ENCODE assay signal across 10 cellular contexts in the genomic region with DNA sequence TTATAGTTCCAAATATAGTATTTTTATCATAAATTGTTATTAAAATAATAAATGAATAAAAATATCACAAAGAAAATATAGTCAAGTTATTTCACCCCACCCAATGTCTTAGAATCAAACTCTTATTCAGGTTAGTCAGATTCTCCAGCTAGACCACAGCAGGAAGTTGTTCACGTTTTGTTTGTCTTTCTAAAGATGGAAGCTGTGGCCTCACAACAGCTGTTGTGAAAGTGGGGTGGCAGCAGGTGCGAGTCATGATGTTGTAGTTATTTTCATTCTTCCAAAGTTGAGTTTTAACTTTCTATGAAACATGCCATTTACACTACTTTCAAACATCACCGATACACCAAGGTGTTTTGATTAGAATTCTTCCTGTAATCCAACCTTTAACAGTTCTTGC.
DNase-seq lines count a peak whose midpoint lies in the region; ATAC-seq and TF ChIP-seq lines count a peak whose summit lies in the region.
"Had no signal": no experiment of that assay in that cellular context is flagged by ENCODE, and none has a peak within 500 bp of the region (broad histone marks: within the 10 kb centered on the region; RNA-seq: fewer than 3 reads in every experiment).

No MANE protein-coding gene starts in this region.

- DNase-seq in T-helper 2 cell treated with Interferon-gamma antibody and Interleukin-4, amounts not matched to agents 5 μg/mL and 100 μg/mL, for 36 hours (ENCODE audit: low spot score), result peak; percentile 9
- no peak for DNase-seq in NCI-H345 treated with DMSO at 0.1 percent for 48 hours (lab: John Stamatoyannopoulos, UW; ENCODE audit: unreplicated experiment)
- no peak for DNase-seq in chondrocyte (ENCODE audit: low spot score)
- no peak for DNase-seq in H9
- DNase-seq: activated gamma-delta T cell treated with Interleukin-2 at 50 U/mL for 16 hours, T1000 had no signal

- no peak overlapping the region for H3K9ac ChIP-seq in H9 (ENCODE audit: extremely low read depth, insufficient read length, low read length)

- H3K4me1 ChIP-seq in H9 (ENCODE audit: insufficient read depth, low read length), result no peaks in the 10 kb centered on the region

- no peak overlapping the region for H3K23ac ChIP-seq in H9 (ENCODE audit: insufficient read length, low read depth, low read length)

- no peaks in the 10 kb centered on the region for H3K9me3 ChIP-seq in H9 (ENCODE audit: control insufficient read depth, low read depth, low read length)

- H2BK12ac ChIP-seq in H9 (ENCODE audit: insufficient read length, low read depth, low read length), result no peak overlapping the region

- no peak overlapping the region for H2AFZ ChIP-seq in H9 (ENCODE audit: low read length)

- H3K4ac ChIP-seq in H9 (ENCODE audit: low read depth, low read length), result no peak overlapping the region

- H2BK20ac ChIP-seq in H9 (ENCODE audit: low read depth, low read length, poor library complexity, severe bottlenecking), result no peak overlapping the region

- no peak overlapping the region for H2BK15ac ChIP-seq in H9 (ENCODE audit: low read depth, low read length)

- H2BK120ac ChIP-seq in H9 (ENCODE audit: low read depth, low read length, poor library complexity, severe bottlenecking), result no peak overlapping the region

- H3K36me3 Mint-ChIP-seq in T-helper 2 cell treated with Interferon-gamma antibody and Interleukin-4, amounts not matched to agents 5 μg/mL and 100 μg/mL, for 36 hours (ENCODE audit: low read depth), result peaks cover 6% of the 10 kb centered on the region
- H3K36me3 Mint-ChIP-seq in chondrocyte (ENCODE audit: low read depth) (no peaks in the 10 kb centered on the region), H9 (ENCODE audit: insufficient read depth in 1 of 3, low read depth in 3 of 3) (no peaks in the 10 kb centered on the region)

- H4K91ac ChIP-seq in H9 (ENCODE audit: insufficient read length, low read depth, low read length), result no peak overlapping the region

- H3K4me1 Mint-ChIP-seq in T-helper 2 cell treated with Interferon-gamma antibody and Interleukin-4, amounts not matched to agents 5 μg/mL and 100 μg/mL, for 36 hours (ENCODE audit: low read depth), result peaks cover 16% of the 10 kb centered on the region
- H3K4me1 Mint-ChIP-seq in chondrocyte (ENCODE audit: low read depth) (peaks cover 9% of the 10 kb centered on the region), H9 (no peaks in the 10 kb centered on the region)

- H4K20me1 ChIP-seq in H9 (ENCODE audit: control insufficient read depth, insufficient read depth, insufficient read length), result no peaks in the 10 kb centered on the region

- WGBS in H9 (ENCODE audit: extremely low coverage, insufficient read length, low lambda C conversion rate), result no CpG with 5 or more reads among the region's 3 CpGs

- H3K56ac ChIP-seq in H9 (ENCODE audit: insufficient read length, low read depth, low read length), result no peak overlapping the region

- no peak overlapping the region for H3K27ac ChIP-seq in H9 (ENCODE audit: insufficient read length, low read depth, low read length)

- H3K4me2 ChIP-seq in H9 (ENCODE audit: insufficient read depth, insufficient read length, low read length), result no peak overlapping the region

- no peaks in the 10 kb centered on the region for H3K27me3 Mint-ChIP-seq in T-helper 2 cell treated with Interferon-gamma antibody and Interleukin-4, amounts not matched to agents 5 μg/mL and 100 μg/mL, for 36 hours (ENCODE audit: low read depth)
- H3K27me3 Mint-ChIP-seq in chondrocyte (ENCODE audit: low read depth) (no peaks in the 10 kb centered on the region), H9 (ENCODE audit: low read depth) (no peaks in the 10 kb centered on the region)

- H3K14ac ChIP-seq in H9 (ENCODE audit: insufficient read depth, low read length), result no peak overlapping the region

- no peaks in the 10 kb centered on the region for H3K23me2 ChIP-seq in H9 (ENCODE audit: insufficient read length, low read depth, low read length, poor library complexity, severe bottlenecking)

- no peak overlapping the region for H4K8ac ChIP-seq in H9 (replicated peaks; ENCODE audit: insufficient read length, low read depth, low read length)

- H3K9me3 Mint-ChIP-seq in T-helper 2 cell treated with Interferon-gamma antibody and Interleukin-4, amounts not matched to agents 5 μg/mL and 100 μg/mL, for 36 hours, result no peaks in the 10 kb centered on the region
- H3K9me3 Mint-ChIP-seq in chondrocyte (ENCODE audit: low read depth), result no peaks in the 10 kb centered on the region
- H3K9me3 Mint-ChIP-seq in H9, result no peaks in the 10 kb centered on the region; a peak in 1 of 5 replicates

- no peak overlapping the region for H2AK5ac ChIP-seq in H9 (ENCODE audit: insufficient read length, low read length)

- H3K27me3 ChIP-seq in H9 (ENCODE audit: insufficient read depth, low read length), result no peaks in the 10 kb centered on the region

- H3K79me2 ChIP-seq in H9 (ENCODE audit: insufficient read depth, low read length), result no peaks in the 10 kb centered on the region

- no peak overlapping the region for H2BK5ac ChIP-seq in H9 (ENCODE audit: insufficient read length, low read length)

- TF ChIP-seq CTCF in chondrocyte (IDR thresholded peaks at IDR 0.05), result no peak
- no peak for TF ChIP-seq CTCF in H9 (conservative IDR thresholded peaks at IDR 0.05)

- ATAC-seq in GM18508 (IDR thresholded peaks at IDR 0.05; ENCODE audit: insufficient read depth, unreplicated experiment) (peak; percentile 56), GM21360 (IDR thresholded peaks at IDR 0.05; ENCODE audit: unreplicated experiment) (peak; percentile 85), HG03064 (IDR thresholded peaks at IDR 0.05; ENCODE audit: low read depth, unreplicated experiment) (peak; percentile 84), GM18873 (IDR thresholded peaks at IDR 0.05; ENCODE audit: low FRiP score, unreplicated experiment) (no peak)

- no peak overlapping the region for H4K5ac ChIP-seq in H9 (ENCODE audit: insufficient read length, low read depth, low read length)

- H3K79me1 ChIP-seq in H9 (ENCODE audit: insufficient read depth, low read depth, low read length, poor library complexity, severe bottlenecking), result no peaks in the 10 kb centered on the region

- no peak overlapping the region for H3T11ph ChIP-seq in H9 (ENCODE audit: low read length)

- no peak overlapping the region for H3K18ac ChIP-seq in H9 (ENCODE audit: insufficient read length, low read depth, low read length)

- H3K4me3 Mint-ChIP-seq in T-helper 2 cell treated with Interferon-gamma antibody and Interleukin-4, amounts not matched to agents 5 μg/mL and 100 μg/mL, for 36 hours, result no peak overlapping the region
- no peak overlapping the region for H3K4me3 Mint-ChIP-seq in chondrocyte (ENCODE audit: unreplicated experiment)
- no peak overlapping the region for H3K4me3 Mint-ChIP-seq in H9

- H3K27ac Mint-ChIP-seq in T-helper 2 cell treated with Interferon-gamma antibody and Interleukin-4, amounts not matched to agents 5 μg/mL and 100 μg/mL, for 36 hours, result no peak overlapping the region
- H3K27ac Mint-ChIP-seq in chondrocyte (ENCODE audit: unreplicated experiment) (no peak overlapping the region), H9 (no peak overlapping the region)
